Comparison of ENCODE assay signal across 1 cellular context in the genomic region with DNA sequence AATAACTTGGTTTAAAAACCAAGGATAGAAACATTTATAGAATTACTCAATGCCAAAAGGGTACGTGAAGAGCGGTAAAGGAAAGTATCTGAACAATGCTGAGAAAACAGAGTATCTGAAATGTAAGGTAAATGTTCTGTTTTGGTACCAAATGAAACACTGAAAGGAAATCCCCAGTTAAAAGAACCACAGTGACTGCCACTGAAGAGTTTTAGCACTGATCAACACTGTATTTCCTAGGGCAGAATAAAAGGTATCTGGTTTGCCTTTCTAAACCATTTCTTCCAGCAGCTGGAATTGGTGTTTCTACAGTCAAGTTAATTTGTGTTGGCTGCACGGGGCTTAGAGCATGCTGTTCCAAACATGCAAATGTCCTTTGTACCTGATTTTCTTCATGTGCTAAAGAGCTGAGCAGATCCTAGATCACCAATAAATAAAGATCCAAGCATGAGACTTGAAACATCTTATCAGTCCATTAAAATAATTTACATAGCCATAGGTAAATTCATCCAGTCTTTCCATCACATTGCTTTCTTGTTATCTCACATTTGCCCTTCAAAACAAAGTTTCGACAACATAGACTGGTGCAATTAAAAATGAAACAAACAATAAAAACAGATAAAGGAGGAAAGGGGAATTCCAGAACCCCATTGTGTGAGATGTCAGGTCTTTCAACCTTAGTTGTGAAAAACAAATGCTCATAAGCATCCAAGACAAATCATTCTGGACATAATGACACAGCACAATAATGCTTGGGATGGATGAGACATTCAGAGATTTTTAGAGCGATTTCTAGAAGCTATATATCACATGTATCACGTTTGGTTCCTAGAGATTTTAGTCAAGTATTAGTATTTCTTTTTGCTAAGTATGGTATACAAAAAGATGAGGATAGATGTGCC.
TF ChIP-seq lines count a peak whose summit lies in the region.

No MANE protein-coding gene starts in this region.

TF ChIP-seq in WTC11, 78 proteins besides CTCF, POLR2A, EP300 and RAD21 (continued from another document):
- TF ChIP-seq TP53 (CRISPR knock-in tag; IDR thresholded peaks at IDR 0.05) = no peak
- TF ChIP-seq, protein P1, sequence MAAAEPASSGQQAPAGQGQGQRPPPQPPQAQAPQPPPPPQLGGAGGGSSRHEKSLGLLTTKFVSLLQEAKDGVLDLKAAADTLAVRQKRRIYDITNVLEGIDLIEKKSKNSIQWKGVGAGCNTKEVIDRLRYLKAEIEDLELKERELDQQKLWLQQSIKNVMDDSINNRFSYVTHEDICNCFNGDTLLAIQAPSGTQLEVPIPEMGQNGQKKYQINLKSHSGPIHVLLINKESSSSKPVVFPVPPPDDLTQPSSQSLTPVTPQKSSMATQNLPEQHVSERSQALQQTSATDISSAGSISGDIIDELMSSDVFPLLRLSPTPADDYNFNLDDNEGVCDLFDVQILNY (CRISPR knock-in tag; IDR thresholded peaks at IDR 0.05) = no peak
- TF ChIP-seq, protein P2, sequence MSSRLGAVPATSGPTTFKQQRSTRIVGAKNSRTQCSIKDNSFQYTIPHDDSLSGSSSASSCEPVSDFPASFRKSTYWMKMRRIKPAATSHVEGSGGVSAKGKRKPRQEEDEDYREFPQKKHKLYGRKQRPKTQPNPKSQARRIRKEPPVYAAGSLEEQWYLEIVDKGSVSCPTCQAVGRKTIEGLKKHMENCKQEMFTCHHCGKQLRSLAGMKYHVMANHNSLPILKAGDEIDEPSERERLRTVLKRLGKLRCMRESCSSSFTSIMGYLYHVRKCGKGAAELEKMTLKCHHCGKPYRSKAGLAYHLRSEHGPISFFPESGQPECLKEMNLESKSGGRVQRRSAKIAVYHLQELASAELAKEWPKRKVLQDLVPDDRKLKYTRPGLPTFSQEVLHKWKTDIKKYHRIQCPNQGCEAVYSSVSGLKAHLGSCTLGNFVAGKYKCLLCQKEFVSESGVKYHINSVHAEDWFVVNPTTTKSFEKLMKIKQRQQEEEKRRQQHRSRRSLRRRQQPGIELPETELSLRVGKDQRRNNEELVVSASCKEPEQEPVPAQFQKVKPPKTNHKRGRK (CRISPR knock-in tag; IDR thresholded peaks at IDR 0.05; ENCODE audit: borderline replicate concordance) = no peak
- TF ChIP-seq, protein P3, sequence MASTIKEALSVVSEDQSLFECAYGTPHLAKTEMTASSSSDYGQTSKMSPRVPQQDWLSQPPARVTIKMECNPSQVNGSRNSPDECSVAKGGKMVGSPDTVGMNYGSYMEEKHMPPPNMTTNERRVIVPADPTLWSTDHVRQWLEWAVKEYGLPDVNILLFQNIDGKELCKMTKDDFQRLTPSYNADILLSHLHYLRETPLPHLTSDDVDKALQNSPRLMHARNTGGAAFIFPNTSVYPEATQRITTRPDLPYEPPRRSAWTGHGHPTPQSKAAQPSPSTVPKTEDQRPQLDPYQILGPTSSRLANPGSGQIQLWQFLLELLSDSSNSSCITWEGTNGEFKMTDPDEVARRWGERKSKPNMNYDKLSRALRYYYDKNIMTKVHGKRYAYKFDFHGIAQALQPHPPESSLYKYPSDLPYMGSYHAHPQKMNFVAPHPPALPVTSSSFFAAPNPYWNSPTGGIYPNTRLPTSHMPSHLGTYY (CRISPR knock-in tag; IDR thresholded peaks at IDR 0.05) = no peak
- TF ChIP-seq ZNF317 (CRISPR knock-in tag; IDR thresholded peaks at IDR 0.05; ENCODE audit: borderline replicate concordance, low read depth) = no peak
